Comparison of ENCODE assay signal across 24 cellular contexts in genomic region chr17:44769647-44770084, GRCh38.
"Had no signal": no experiment of that assay in that cellular context is flagged by ENCODE, and none has a peak within 500 bp of the region (broad histone marks: within the 10 kb centered on the region; RNA-seq: fewer than 3 reads in every experiment).

No MANE protein-coding gene starts in this region.

- FAIRE-seq: astrocyte had no signal

- H3K9me3 Mint-ChIP-seq: activated CD4-positive, alpha-beta memory T cell treated with anti-CD3 and anti-CD28 coated beads for 36 hours; activated CD4-positive, alpha-beta T cell treated with anti-CD3 and anti-CD28 coated beads, Interleukin-2, amount 10 ng/mL, durations not matched to agents 7 days and 5 days; activated naive CD4-positive, alpha-beta T cell treated with anti-CD3 and anti-CD28 coated beads, Interleukin-2, amount 50 U/mL, for 72 hours; activated naive CD8-positive, alpha-beta T cell treated with anti-CD3 and anti-CD28 coated beads, Interleukin-2, amount 50 U/mL, for 24 hours; activated T-cell treated with anti-CD3 and anti-CD28 coated beads, Interleukin-2, amount 50 U/mL, for 4 hours; brain; T-helper 1 cell treated with Interleukin-12 subunit alpha and Interleukin-12 subunit beta and Interleukin-4 antibody, amounts not matched to agents 30 μg/mL and 1 μg/mL, for 36 hours had no signal

- H3K27ac Mint-ChIP-seq: activated CD4-positive, alpha-beta memory T cell treated with anti-CD3 and anti-CD28 coated beads for 36 hours; activated CD4-positive, alpha-beta T cell treated with anti-CD3 and anti-CD28 coated beads, Interleukin-2, amount 10 ng/mL, durations not matched to agents 7 days and 5 days; activated naive CD4-positive, alpha-beta T cell treated with anti-CD3 and anti-CD28 coated beads, Interleukin-2, amount 50 U/mL, for 72 hours; activated naive CD8-positive, alpha-beta T cell treated with anti-CD3 and anti-CD28 coated beads, Interleukin-2, amount 50 U/mL, for 24 hours; T-helper 1 cell treated with Interleukin-12 subunit alpha and Interleukin-12 subunit beta and Interleukin-4 antibody, amounts not matched to agents 30 μg/mL and 1 μg/mL, for 36 hours had no signal

- ATAC-seq: activated naive CD4-positive, alpha-beta T cell treated with anti-CD3 and anti-CD28 coated beads, Interleukin-2, amount 50 U/mL, for 72 hours; activated naive CD8-positive, alpha-beta T cell treated with anti-CD3 and anti-CD28 coated beads, Interleukin-2, amount 50 U/mL, for 24 hours; activated T-cell treated with anti-CD3 and anti-CD28 coated beads, Interleukin-2, amount 50 U/mL, for 4 hours had no signal

- H3K36me3 ChIP-seq: Peyer's patch had no signal

- H3K36me3 Mint-ChIP-seq: activated CD4-positive, alpha-beta memory T cell treated with anti-CD3 and anti-CD28 coated beads for 36 hours; activated naive CD4-positive, alpha-beta T cell treated with anti-CD3 and anti-CD28 coated beads, Interleukin-2, amount 50 U/mL, for 72 hours; brain had no signal

- DNase-seq: activated CD4-positive, alpha-beta memory T cell treated with anti-CD3 and anti-CD28 coated beads for 36 hours; activated CD4-positive, alpha-beta T cell treated with anti-CD3 and anti-CD28 coated beads, Interleukin-2, amount 10 ng/mL, durations not matched to agents 7 days and 5 days; activated CD4-positive, CD25-positive, alpha-beta regulatory T cell; activated CD8-positive, alpha-beta memory T cell treated with anti-CD3 and anti-CD28 coated beads for 24 hours; activated effector memory CD4-positive, alpha-beta T cell treated with anti-CD3 and anti-CD28 coated beads, Interleukin-2, amount 50 U/mL, for 16 hours; activated naive CD4-positive, alpha-beta T cell treated with Interleukin-2 at 50 U/mL for 16 hours; activated naive CD8-positive, alpha-beta T cell treated with anti-CD3 and anti-CD28 coated beads, Interleukin-2, amount 50 U/mL, for 24 hours; activated T-cell treated with anti-CD3 and anti-CD28 coated beads, Interleukin-2, amount 50 U/mL, for 4 hours; amniotic stem cell; cerebellar nuclear complex; Karpas-422; NCI-H2029; NCI-H2107; NCI-H2171 treated with DMSO at 0.1 percent for 48 hours; NCI-H226; NCI-H526; NCI-H82; OCI-M1; Peyer's patch; SHP77 treated with DMSO at 0.1 percent for 48 hours had no signal

- H3K27me3 ChIP-seq: Peyer's patch had no signal

- H3K4me3 Mint-ChIP-seq: activated CD4-positive, alpha-beta memory T cell treated with anti-CD3 and anti-CD28 coated beads for 36 hours; activated CD4-positive, alpha-beta T cell treated with anti-CD3 and anti-CD28 coated beads, Interleukin-2, amount 10 ng/mL, durations not matched to agents 7 days and 5 days; activated naive CD8-positive, alpha-beta T cell treated with anti-CD3 and anti-CD28 coated beads, Interleukin-2, amount 50 U/mL, for 24 hours; activated T-cell treated with anti-CD3 and anti-CD28 coated beads, Interleukin-2, amount 50 U/mL, for 4 hours; brain; T-helper 1 cell treated with Interleukin-12 subunit alpha and Interleukin-12 subunit beta and Interleukin-4 antibody, amounts not matched to agents 30 μg/mL and 1 μg/mL, for 36 hours had no signal

- H3K4me3 ChIP-seq: Peyer's patch had no signal

- H3K27ac ChIP-seq: Peyer's patch had no signal

- H3K9me3 ChIP-seq: Peyer's patch had no signal

- H3K4me1 Mint-ChIP-seq: brain had no signal
